Comparison of ENCODE assay signal across 8 cellular contexts in genomic region chr19:57410748-57411671, GRCh38. TPM values are rescaled to one million over a fixed set of nuclear protein-coding genes. Genes with fewer than 3 reads are reported as not detected.
DNase-seq lines count a peak whose midpoint lies in the region; ATAC-seq and TF ChIP-seq lines count a peak whose summit lies in the region.

ZNF17 (plus strand) TSS chr19:57411161; CDS start chr19:57413616, 2,455 bp downstream.

- H3K9me3 Mint-ChIP-seq in naive B cell = peaks cover 0 to 3% (median 0%) of the 10 kb centered on the region in 7 donors
- peaks cover 15% of the 10 kb centered on the region for H3K9me3 Mint-ChIP-seq in stimulated activated effector memory CD8-positive, alpha-beta T cell treated with anti-CD3 and anti-CD28 coated beads, Interleukin-12 subunit alpha, Interleukin-12 subunit beta, amount 100 ng/mL, for 72 hours

- H3K4me1 ChIP-seq in DOHH2 (ENCODE audit: control insufficient read depth, low read length) = peaks cover 12% of the 10 kb centered on the region
- peaks cover 7% of the 10 kb centered on the region; the same call in 1 of the 2 replicates for H3K4me1 ChIP-seq in GM23248 (ENCODE audit: insufficient read depth)

- H3K4me1 Mint-ChIP-seq in naive B cell = peaks cover 37 to 51% (median 43%) of the 10 kb centered on the region in 3 donors
- peaks cover 27% of the 10 kb centered on the region for H3K4me1 Mint-ChIP-seq in stimulated activated effector memory CD8-positive, alpha-beta T cell treated with anti-CD3 and anti-CD28 coated beads, Interleukin-12 subunit alpha, Interleukin-12 subunit beta, amount 100 ng/mL, for 72 hours

- peak within 1 kb of the TSS; percentile 58 to 96 (median 86) for H3K27ac Mint-ChIP-seq in naive B cell
- peak within 1 kb of the TSS; percentile 83 for H3K27ac Mint-ChIP-seq in stimulated activated effector memory CD8-positive, alpha-beta T cell treated with anti-CD3 and anti-CD28 coated beads, Interleukin-12 subunit alpha, Interleukin-12 subunit beta, amount 100 ng/mL, for 72 hours

- in situ Hi-C loops in GM23248 (cut with MboI) = no loop called here

- H3K79me2 ChIP-seq in DOHH2 (ENCODE audit: control insufficient read depth, low read length) (peaks cover 7% of the 10 kb centered on the region), GM23248 (ENCODE audit: insufficient read depth) (peaks cover 56% of the 10 kb centered on the region)

- 1 to 2% methylated on average over 59 of the region's 59 CpGs for WGBS in GM23248 (ENCODE audit: low coverage in 1 of 2, low lambda C conversion rate in 2 of 2, missing lambda C conversion rate in 2 of 2), 2 experiments

- H3K4me2 ChIP-seq in DOHH2 (ENCODE audit: low read length) = peak within 1 kb of the TSS; percentile 83
- H3K4me2 ChIP-seq in GM23248 (ENCODE audit: unreplicated experiment) = peak within 1 kb of the TSS; percentile 79

- H3K27ac ChIP-seq in DOHH2 (ENCODE audit: low read depth, low read length) = no peak within 1 kb of the TSS
- peak within 1 kb of the TSS; percentile 14 for H3K27ac ChIP-seq in GM23248

- H3K27me3 Mint-ChIP-seq in naive B cell = no peaks in the 10 kb centered on the region

- peak within 1 kb of the TSS; percentile 87 for H3K9ac ChIP-seq in GM23248

- H3K36me3 ChIP-seq in DOHH2 (ENCODE audit: control insufficient read depth, low read length) (peaks cover 5% of the 10 kb centered on the region), GM23248 (ENCODE audit: low read depth) (no peaks in the 10 kb centered on the region)

- H3K4me3 Mint-ChIP-seq in naive B cell = peak within 1 kb of the TSS; percentile 88 to 97 (median 96)
- H3K4me3 Mint-ChIP-seq in stimulated activated effector memory CD8-positive, alpha-beta T cell treated with anti-CD3 and anti-CD28 coated beads, Interleukin-12 subunit alpha, Interleukin-12 subunit beta, amount 100 ng/mL, for 72 hours = peak within 1 kb of the TSS; percentile 96

- peak within 1 kb of the TSS; percentile 90 for H2AFZ ChIP-seq in GM23248

- H3K4me3 ChIP-seq in DOHH2 (ENCODE audit: low read length) (peak within 1 kb of the TSS; percentile 94), GM23248 (peak within 1 kb of the TSS; percentile 93)

- H3F3A ChIP-seq in DOHH2 (ENCODE audit: control insufficient read depth, insufficient read depth) (no peaks in the 10 kb centered on the region), GM23248 (ENCODE audit: insufficient read depth) (peaks cover 14% of the 10 kb centered on the region; the same call in 1 of the 2 replicates)

- H3K27me3 ChIP-seq in DOHH2 (ENCODE audit: control insufficient read depth, low read length) (no peaks in the 10 kb centered on the region), GM23248 (replicated peaks; ENCODE audit: insufficient read depth) (no peaks in the 10 kb centered on the region)

- DNase-seq in GM23248 = peak; percentile 99
- peak; percentile 96 to 97 for DNase-seq in Kasumi-1 (lab: John Stamatoyannopoulos, UW)
- peak; percentile 97 for DNase-seq in RKO (ENCODE audit: low spot score)
- DNase-seq in activated T-helper 1 cell treated with Interleukin-2 at 50 U/mL for 16 hours (ENCODE audit: low read depth) = peak; percentile 86
- peak; percentile 90 for DNase-seq in fibroblast of gingiva (ENCODE audit: low read depth)
- peak; percentile 86 for DNase-seq in naive B cell
- peak; percentile 74 to 90 for DNase-seq in stimulated activated effector memory CD8-positive, alpha-beta T cell treated with anti-CD3 and anti-CD28 coated beads, Interleukin-12 subunit alpha, Interleukin-12 subunit beta, amount 100 ng/mL, for 72 hours (ENCODE audit: low spot score in 2 of 2)

- TF ChIP-seq CTCF in DOHH2 (IDR thresholded peaks at IDR 0.05; ENCODE audit: low read depth, low read length, poor library complexity, severe bottlenecking) = no peak

- peaks cover 11 to 20% of the 10 kb centered on the region in 2 donors for H3K36me3 Mint-ChIP-seq in naive B cell
- H3K36me3 Mint-ChIP-seq in stimulated activated effector memory CD8-positive, alpha-beta T cell treated with anti-CD3 and anti-CD28 coated beads, Interleukin-12 subunit alpha, Interleukin-12 subunit beta, amount 100 ng/mL, for 72 hours = peaks cover 25% of the 10 kb centered on the region

- peak; percentile 99 for ATAC-seq in naive B cell (ENCODE audit: low read depth in 2 of 2)
- peak; percentile 100 for ATAC-seq in stimulated activated effector memory CD8-positive, alpha-beta T cell treated with anti-CD3 and anti-CD28 coated beads, Interleukin-12 subunit alpha, Interleukin-12 subunit beta, amount 100 ng/mL, for 72 hours

- no peaks in the 10 kb centered on the region for H3K9me2 ChIP-seq in DOHH2 (replicated peaks; ENCODE audit: control insufficient read depth, low read length)
- H3K9me2 ChIP-seq in GM23248 (ENCODE audit: insufficient read depth) = no peaks in the 10 kb centered on the region

- H4K20me1 ChIP-seq in DOHH2 (ENCODE audit: control insufficient read depth, insufficient read depth, low read depth, low read length) = no peaks in the 10 kb centered on the region
- H4K20me1 ChIP-seq in GM23248 (ENCODE audit: insufficient read depth) = no peaks in the 10 kb centered on the region

- H3K9me3 ChIP-seq in DOHH2 (ENCODE audit: control insufficient read depth, insufficient read depth, low read length) (peaks cover 12% of the 10 kb centered on the region; the same call in 1 of the 2 replicates), GM23248 (ENCODE audit: low read depth) (no peaks in the 10 kb centered on the region)

RNA-seq across cellular contexts. Expression of gene ZNF17, which starts in this region (rescaled TPM):
- 4.8 and 19.9 TPM in 2 replicates for total RNA-seq in GM23248 (2014; rRNA removed; shearing (Covaris generic))
- polyA plus RNA-seq in GM23248 (2016; fragmentation: Nextera tagmentation; extraction: Ambion mirVana) = 3.5 and 4.1 TPM in 2 replicates
- polyA plus RNA-seq in naive B cell (ENCODE audit: low read depth in 6 of 6) = 10 to 100 TPM in 3 of 6 donors, 1 to 10 TPM in 3; 6.1 to 13.0 (median 9.6) TPM
